19 cellular contexts compared by ENCODE assay signal in genomic region chr17:71486171-71486740, GRCh38.
DNase-seq lines count a peak whose midpoint lies in the region; ATAC-seq, FAIRE-seq and TF ChIP-seq lines count a peak whose summit lies in the region.
"Had no signal": no experiment of that assay in that cellular context is flagged by ENCODE, and none has a peak within 500 bp of the region (broad histone marks: within the 10 kb centered on the region; RNA-seq: fewer than 3 reads in every experiment).

No MANE protein-coding gene starts in this region.

- no TSS peak for BruUV-seq in mammary epithelial cell (replicated peaks; lab: Mats Ljungman, UMichigan)

- H3K79me2 ChIP-seq in mammary epithelial cell (ENCODE audit: insufficient read depth, low read length), result no peaks in the 10 kb centered on the region

- FAIRE-seq in H54 (lab: Jason Lieb, UNC), result peak; percentile 43
- no peak for FAIRE-seq in kidney (lab: Jason Lieb, UNC)

- no peak for TF ChIP-seq POLR2A in H54 (IDR thresholded peaks at IDR 0.05; ENCODE audit: low read depth, low read length)

- peaks cover 6% of the 10 kb centered on the region for H3K4me1 ChIP-seq in mammary epithelial cell (ENCODE audit: insufficient read depth, low read length)
- no peaks in the 10 kb centered on the region for H3K4me1 ChIP-seq in kidney (ENCODE audit: control insufficient read depth in 1 of 2, insufficient read depth in 1 of 2, low read depth in 1 of 2, low read length in 2 of 2)
- H3K4me1 ChIP-seq: BE2C had no signal

- dilution Hi-C loops in mammary epithelial cell (cut with HindIII; ENCODE audit: low sequenced_read_pairs), result no loop called here

- no peaks in the 10 kb centered on the region for H3K27me3 ChIP-seq in mammary epithelial cell (ENCODE audit: insufficient read depth, low read length)
- H3K27me3 ChIP-seq: BE2C, MG63 had no signal

- no peak for TF ChIP-seq CTCF in mammary epithelial cell (conservative IDR thresholded peaks at IDR 0.05 in 1 of 2, IDR thresholded peaks at IDR 0.05 in 1 of 2; ENCODE audit: extremely low read depth in 1 of 2, insufficient read depth in 1 of 2, low read depth in 1 of 2, low read length in 2 of 2)
- TF ChIP-seq CTCF in kidney (IDR thresholded peaks at IDR 0.05; ENCODE audit: borderline replicate concordance, extremely low read depth, insufficient read depth), result no peak

- no peak overlapping the region for H3K4me2 ChIP-seq in mammary epithelial cell (ENCODE audit: insufficient read depth, low read depth, low read length)
- H3K4me2 ChIP-seq: KMS-11 had no signal

- in situ Hi-C loops in mammary epithelial cell (cut with MboI; ENCODE audit: low sequenced_read_pairs in 2 of 2), result no loop called here

- no peak for ATAC-seq in SK-N-SH treated with all-trans-retinoic acid at 6 μM for 48 hours
- ATAC-seq: Panc1 had no signal

- DNase-seq in H54 (ENCODE audit: insufficient read length, low spot score), result no peak
- peak; percentile 33 for DNase-seq in mammary epithelial cell
- DNase-seq in kidney, result no peak
- no peak for DNase-seq in islet precursor cell
- no peak for DNase-seq in COLO668 (lab: John Stamatoyannopoulos, UW; ENCODE audit: unreplicated experiment)
- DNase-seq in activated effector memory CD4-positive, alpha-beta T cell treated with anti-CD3 and anti-CD28 coated beads, Interleukin-2, amount 50 U/mL, for 16 hours, result no peak
- DNase-seq: BE2C; CD4-positive, CD25-positive, alpha-beta regulatory T cell; GF-D8; H9; MG63; NCI-H1048; NCI-H1436; NCI-H2029 treated with DMSO at 0.1 percent for 48 hours; NCI-H446 treated with DMSO at 0.1 percent for 48 hours; NCI-H69 had no signal

- H4K20me1 ChIP-seq in mammary epithelial cell (ENCODE audit: insufficient read depth, low read length), result no peaks in the 10 kb centered on the region

- H3K9ac ChIP-seq in mammary epithelial cell (ENCODE audit: insufficient read depth, low read length) (no peak overlapping the region), kidney (ENCODE audit: low read length in 2 of 2) (no peak overlapping the region)
- H3K9ac ChIP-seq: KMS-11 had no signal

- H3K4me3 ChIP-seq in mammary epithelial cell (replicated peaks in 1 of 3; ENCODE audit: insufficient read depth in 1 of 3, low read depth in 2 of 3, low read length in 3 of 3) (no peak overlapping the region), kidney (ENCODE audit: low read length in 2 of 2) (peak overlapping the region; percentile 11 to 38)
- H3K4me3 ChIP-seq: MG63 had no signal

- CTCF ChIA-PET in mammary epithelial cell (lab: Charles Lee; ENCODE audit: low non-redundant PET), result no interaction called here

- 38% methylated on average over 1 of the region's 1 CpG for WGBS in mammary epithelial cell (ENCODE audit: low coverage, missing lambda C conversion rate)

- H3K9me3 ChIP-seq in mammary epithelial cell (replicated peaks; ENCODE audit: insufficient read depth, low read length) (no peaks in the 10 kb centered on the region), kidney (ENCODE audit: control insufficient read depth in 1 of 2, low read length in 2 of 2) (no peaks in the 10 kb centered on the region)
- H3K9me3 ChIP-seq: BE2C, MG63 had no signal

- intact Hi-C loops in mammary epithelial cell (cut with micrococcal nuclease), result loop anchor here (5.0 kb wide), 1 partner anchor 46 kb away; no protein-coding TSS in a partner anchor
- intact Hi-C loops in kidney (cut with DNase I), result no loop called here

- H3K27ac ChIP-seq in mammary epithelial cell (ENCODE audit: insufficient read depth, low read depth, low read length), result no peak overlapping the region
- no peak overlapping the region for H3K27ac ChIP-seq in kidney (ENCODE audit: low read depth in 2 of 2, low read length in 2 of 2)
- H3K27ac ChIP-seq: KMS-11 had no signal

- H2AFZ ChIP-seq in mammary epithelial cell (ENCODE audit: low read depth, low read length), result peak overlapping the region; percentile 81

- H3K36me3 ChIP-seq in mammary epithelial cell (ENCODE audit: insufficient read depth, low read length), result no peaks in the 10 kb centered on the region
- no peaks in the 10 kb centered on the region for H3K36me3 ChIP-seq in kidney (ENCODE audit: control insufficient read depth in 1 of 2, insufficient read depth in 2 of 2, low read length in 2 of 2)
- H3K36me3 ChIP-seq: BE2C, MG63 had no signal

TF ChIP-seq in SK-N-SH treated with all-trans-retinoic acid at 6 μM for 48 hours, 23 proteins besides CTCF, POLR2A, EP300 and RAD21:
- TF ChIP-seq GLIS3 (CRISPR knock-in tag; IDR thresholded peaks at IDR 0.05) (no peak), ZNF8 (CRISPR knock-in tag; IDR thresholded peaks at IDR 0.05) (no peak), ISL1 (CRISPR knock-in tag; IDR thresholded peaks at IDR 0.05) (no peak), POU6F1 (CRISPR knock-in tag; IDR thresholded peaks at IDR 0.05; ENCODE audit: borderline replicate concordance, low read depth) (no peak), PATZ1 (CRISPR knock-in tag; IDR thresholded peaks at IDR 0.05; ENCODE audit: borderline replicate concordance) (no peak), ARNTL (CRISPR knock-in tag; IDR thresholded peaks at IDR 0.05; ENCODE audit: borderline replicate concordance, low read depth) (no peak), CSRNP3 (CRISPR knock-in tag; IDR thresholded peaks at IDR 0.05) (no peak), TSHZ2 (CRISPR knock-in tag; IDR thresholded peaks at IDR 0.05) (no peak), PPARA (CRISPR knock-in tag; IDR thresholded peaks at IDR 0.05; ENCODE audit: borderline replicate concordance) (no peak), ZFP3 (CRISPR knock-in tag; IDR thresholded peaks at IDR 0.05) (no peak), CSDC2 (CRISPR knock-in tag; IDR thresholded peaks at IDR 0.05) (no peak), ZC3H10 (CRISPR knock-in tag; IDR thresholded peaks at IDR 0.05) (no peak)

Comparison
In these comparisons a context has a peak if more than half of its experiments do, and no peak if none do; other contexts are left out.
1. H3K4me3 ChIP-seq: peak in kidney (2 of 2); none in mammary epithelial cell (0 of 3).